18 cellular contexts compared by ENCODE assay signal in the genomic region with DNA sequence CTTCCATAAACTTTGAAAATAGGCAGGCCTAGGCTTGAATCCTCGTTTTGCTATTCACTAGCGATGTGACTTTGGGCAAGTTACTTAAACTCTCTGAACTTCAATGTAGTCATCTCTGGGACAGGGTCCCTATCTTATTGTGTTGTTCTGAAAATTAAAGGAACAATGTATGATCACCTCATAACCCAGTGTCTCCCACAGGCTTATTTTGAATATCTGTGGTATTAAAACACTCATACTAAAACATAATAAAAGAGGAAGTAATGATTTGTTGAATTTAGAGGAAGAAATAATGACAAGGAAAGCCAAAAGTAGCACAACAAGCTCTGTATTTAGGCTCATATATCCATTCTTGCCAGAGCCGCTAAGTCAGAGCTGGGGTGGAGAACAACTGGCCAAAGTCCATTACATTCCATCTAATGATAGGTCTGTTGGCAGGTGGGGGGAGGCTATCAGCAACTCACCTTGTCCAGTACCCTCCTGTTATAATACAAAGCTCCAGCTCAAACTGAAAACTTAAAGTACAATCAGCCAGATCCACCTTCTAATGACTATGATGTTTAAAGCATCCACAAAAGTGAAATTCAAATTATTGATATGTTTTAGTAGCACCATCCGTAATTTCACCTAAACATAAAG.
A peak's percentile ranks its signal among the peaks of the same experiment; 100 is the strongest.
DNase-seq lines count a peak whose midpoint lies in the region; ATAC-seq lines count a peak whose summit lies in the region.
"Had no signal": no experiment of that assay in that cellular context is flagged by ENCODE, and none has a peak within 500 bp of the region (broad histone marks: within the 10 kb centered on the region; RNA-seq: fewer than 3 reads in every experiment).

No MANE protein-coding gene starts in this region.

- no peaks in the 10 kb centered on the region for H3K9me3 ChIP-seq in Karpas-422 (ENCODE audit: low read length)
- H3K9me3 ChIP-seq: left ventricle myocardium inferior, MG63, right atrium auricular region, SJCRH30, upper lobe of left lung had no signal

- intact Hi-C loops in sciatic nerve (cut with DNase I): no loop called here

- no peaks in the 10 kb centered on the region for H3K9me2 ChIP-seq in Karpas-422 (replicated peaks; ENCODE audit: insufficient read depth, low read length)

- peak overlapping the region; percentile 4 for H2AFZ ChIP-seq in Karpas-422 (ENCODE audit: low read length)

- no peaks in the 10 kb centered on the region for H4K20me1 ChIP-seq in Karpas-422 (ENCODE audit: insufficient read depth, low read depth, low read length)

- no peaks in the 10 kb centered on the region for H3K27me3 ChIP-seq in Karpas-422 (ENCODE audit: low read length)
- H3K27me3 ChIP-seq: MG63, right atrium auricular region, SJCRH30, upper lobe of left lung had no signal

- DNase-seq in Karpas-422: peak; percentile 61
- no peak for DNase-seq in sciatic nerve (ENCODE audit: low spot score)
- no peak for DNase-seq in 8988T
- DNase-seq: activated CD8-positive, alpha-beta T cell treated with anti-CD3 and anti-CD28 coated beads for 36 hours; activated effector memory CD4-positive, alpha-beta T cell treated with anti-CD3 and anti-CD28 coated beads, Interleukin-2, amount 50 U/mL, for 16 hours; C1 segment of cervical spinal cord; DND-41; left ventricle myocardium inferior; MG63; NCI-H2107; SJCRH30; stimulated activated CD4-positive, alpha-beta T cell treated with anti-CD3 and anti-CD28 coated beads, Interleukin-2, amount 100 ng/mL, for 48 hours; upper lobe of left lung had no signal

- H3K4me1 ChIP-seq in Karpas-422 (ENCODE audit: low read length): peaks cover 39% of the 10 kb centered on the region
- H3K4me1 ChIP-seq: left ventricle myocardium inferior, right atrium auricular region, SJCRH30, upper lobe of left lung had no signal

- peak overlapping the region; percentile 69 for H3K27ac ChIP-seq in Karpas-422 (ENCODE audit: low read length)
- H3K27ac ChIP-seq: left ventricle myocardium inferior, right atrium auricular region, SJCRH30 had no signal

- H3K4me3 ChIP-seq in Karpas-422 (ENCODE audit: low read length): peak overlapping the region; percentile 2; the same call in 1 of the 2 replicates
- H3K4me3 ChIP-seq: left ventricle myocardium inferior, MG63, right atrium auricular region, SJCRH30, upper lobe of left lung had no signal

- H3K4me2 ChIP-seq in Karpas-422 (ENCODE audit: low read depth, low read length, poor library complexity, severe bottlenecking): peak overlapping the region; percentile 46

- peak overlapping the region; percentile 15 for H3K9ac ChIP-seq in Karpas-422 (ENCODE audit: low read length)

- ATAC-seq in GM18867 (IDR thresholded peaks at IDR 0.05; ENCODE audit: unreplicated experiment): peak; percentile 46
- peak; percentile 63 for ATAC-seq in HG02885 (IDR thresholded peaks at IDR 0.05; ENCODE audit: poor library complexity, unreplicated experiment)
- ATAC-seq in sciatic nerve: peak; percentile 41
- no peak for ATAC-seq in HG02623 (IDR thresholded peaks at IDR 0.05; ENCODE audit: unreplicated experiment)
- no peak for ATAC-seq in GM21447 (IDR thresholded peaks at IDR 0.05; ENCODE audit: unreplicated experiment)
- ATAC-seq: activated CD8-positive, alpha-beta T cell treated with anti-CD3 and anti-CD28 coated beads for 36 hours had no signal

- H3K79me2 ChIP-seq in Karpas-422 (ENCODE audit: low read length): no peaks in the 10 kb centered on the region

- peaks cover 7% of the 10 kb centered on the region; the same call in 1 of the 2 replicates for H3K36me3 ChIP-seq in Karpas-422 (ENCODE audit: insufficient read depth, low read length)
- H3K36me3 ChIP-seq: left ventricle myocardium inferior, MG63, right atrium auricular region, SJCRH30, upper lobe of left lung had no signal

Comparison
In these comparisons a context has a peak if more than half of its experiments do, and no peak if none do; other contexts are left out.
1. ATAC-seq: peak in GM18867 (single experiment), HG02885 (single experiment) and sciatic nerve (single experiment); none in HG02623 (single experiment) and GM21447 (single experiment).